In the genomic region with DNA sequence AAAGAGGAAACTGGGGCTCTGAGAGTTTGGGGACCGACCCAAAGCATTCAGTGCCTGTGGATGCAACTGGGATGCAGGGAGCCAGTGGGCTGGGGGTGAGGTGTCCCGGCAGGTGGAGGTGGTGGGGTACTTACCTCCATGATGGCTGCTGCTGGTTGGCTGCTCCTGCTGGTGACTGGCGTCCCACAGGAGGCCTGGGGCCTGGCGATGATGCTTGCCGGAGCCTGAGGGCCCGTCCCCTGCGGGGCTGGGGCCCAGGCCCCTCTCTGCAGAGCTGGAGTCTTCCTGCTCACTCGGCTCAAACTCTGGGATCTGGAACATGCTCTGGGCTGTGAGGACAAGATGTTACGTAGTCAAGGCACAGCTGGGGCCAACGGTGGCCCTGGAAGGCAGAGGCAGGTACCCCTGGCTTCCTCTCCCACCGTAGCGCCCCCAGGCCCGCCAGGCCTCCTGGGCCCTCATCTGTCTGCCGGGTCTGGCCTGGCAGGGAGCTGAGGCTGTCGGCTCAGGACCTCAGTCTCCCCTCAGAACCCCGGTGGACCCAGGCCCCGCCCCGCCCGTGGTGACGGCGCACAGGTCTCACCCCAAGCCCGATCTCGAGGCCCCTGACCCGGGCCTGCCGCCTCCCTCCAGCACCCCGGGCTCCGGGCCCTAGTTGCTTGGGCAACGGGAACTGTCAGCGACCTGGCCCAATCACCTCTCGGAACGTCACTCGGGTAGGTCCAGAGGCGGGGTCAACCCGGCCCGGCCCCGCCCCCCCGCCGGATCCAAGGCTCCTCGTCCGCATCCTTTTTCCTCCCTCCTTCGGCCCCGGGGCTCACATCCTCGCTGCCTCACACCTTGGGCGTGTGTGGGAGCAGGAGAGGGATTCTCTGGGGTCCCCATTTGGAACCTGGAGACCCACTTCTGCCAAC, we compare ENCODE assay signal across 8 cellular contexts. TPM values are rescaled to one million over a fixed set of nuclear protein-coding genes. Genes with fewer than 3 reads are reported as not detected.
DNase-seq lines count a peak whose midpoint lies in the region; ATAC-seq and TF ChIP-seq lines count a peak whose summit lies in the region.

A gene (minus strand): TSS at position 618 of the 914 bp plus-strand sequence. CDS start 297 bp downstream, at position 321.

- peaks cover 15% of the 10 kb centered on the region for H3K4me1 Mint-ChIP-seq in activated naive CD8-positive, alpha-beta T cell (ENCODE audit: low read depth)

- peak; percentile 92 for DNase-seq in NCI-H1105 treated with DMSO at 0.1 percent for 48 hours (lab: John Stamatoyannopoulos, UW)
- peak; percentile 93 for DNase-seq in SKM-1 treated with dmso at 0.1 percent for 144 hours (lab: John Stamatoyannopoulos, UW; ENCODE audit: unreplicated experiment)
- no peak for DNase-seq in glomerular endothelial cell (ENCODE audit: extremely low read depth, low read depth, low spot score)
- peak; percentile 84 for DNase-seq in omental fat pad (ENCODE audit: low spot score)

- peak; percentile 38 for TF ChIP-seq POLR2A in GM10847 (IDR thresholded peaks at IDR 0.05; ENCODE audit: extremely low read depth, insufficient read length)

- H3K27ac Mint-ChIP-seq in activated naive CD8-positive, alpha-beta T cell, result peak within 1 kb of the TSS; percentile 87

- H3K9me3 Mint-ChIP-seq in activated naive CD8-positive, alpha-beta T cell (ENCODE audit: low read depth), result no peaks in the 10 kb centered on the region

- no peaks in the 10 kb centered on the region for H3K27me3 Mint-ChIP-seq in activated naive CD8-positive, alpha-beta T cell

- H3K4me3 Mint-ChIP-seq in activated naive CD8-positive, alpha-beta T cell, result peak within 1 kb of the TSS; percentile 86

- ATAC-seq in HG02642 (IDR thresholded peaks at IDR 0.05; ENCODE audit: poor library complexity, unreplicated experiment), result peak; percentile 69
- peak; percentile 90 for ATAC-seq in omental fat pad (ENCODE audit: low FRiP score)

- TF ChIP-seq CTCF in omental fat pad (IDR thresholded peaks at IDR 0.05), result no peak

- no peaks in the 10 kb centered on the region for H3K36me3 Mint-ChIP-seq in activated naive CD8-positive, alpha-beta T cell

- peak within 1 kb of the TSS; percentile 96 for H3K27ac ChIP-seq in temporal lobe (ENCODE audit: low read depth, low read length)

RNA-seq across cellular contexts. Expression of the gene that starts here (rescaled TPM):
- total RNA-seq in glomerular endothelial cell, result 121 and 150 TPM in 2 replicates
- total RNA-seq in omental fat pad, result 10 to 100 TPM; 47.9 to 89.7 (median 78.8) TPM
- total RNA-seq in temporal lobe, result 35.9 TPM
